ENCODE assay signal across 13 cellular contexts in the genomic region with DNA sequence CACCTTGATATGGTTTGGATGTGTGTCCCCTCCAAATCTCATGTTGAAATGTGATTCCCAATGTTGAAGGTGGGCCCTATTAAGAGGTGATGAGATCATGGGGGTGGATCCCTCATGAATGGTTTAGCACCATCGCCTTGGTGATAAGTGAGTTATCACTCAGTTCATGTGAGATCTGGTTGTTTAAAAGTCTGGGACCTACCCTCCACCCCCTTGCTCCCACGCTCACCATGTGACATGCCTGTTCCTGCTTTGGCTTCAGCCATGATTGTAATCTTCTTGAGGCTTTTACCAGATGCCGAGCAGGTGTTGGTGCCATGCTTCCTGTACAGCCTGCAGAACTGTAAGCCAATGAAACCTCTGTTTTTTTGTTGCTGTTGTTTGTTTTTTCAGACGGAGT.
"Had no signal": no experiment of that assay in that cellular context is flagged by ENCODE, and none has a peak within 500 bp of the region (broad histone marks: within the 10 kb centered on the region; RNA-seq: fewer than 3 reads in every experiment).

No MANE protein-coding gene starts in this region.

- H3K27me3 ChIP-seq: neural progenitor cell, right lobe of liver had no signal

- H3K4me3 ChIP-seq: neural progenitor cell, right lobe of liver had no signal

- H3K36me3 ChIP-seq: neural progenitor cell, right lobe of liver had no signal

- H3K9me3 ChIP-seq: right lobe of liver had no signal

- ATAC-seq: left lobe of liver; right lobe of liver; stimulated activated naive B cell treated with anti-CD40 and anti-IgM and Interleukin-4, amounts not matched to agents 10 μg/mL and 1 μg/mL and 100 μg/mL, for 72 hours had no signal

- DNase-seq: cerebellar nuclear complex; cortex of kidney; hypothalamus; kidney; right lobe of liver; small intestine; stimulated activated CD4-positive, alpha-beta T cell treated with anti-CD3 and anti-CD28 coated beads, Interleukin-15, amount 100 ng/mL, for 24 hours; stimulated activated CD4-positive, alpha-beta T cell treated with anti-CD3 and anti-CD28 coated beads, Interleukin-2, amount 100 ng/mL, for 48 hours; stimulated activated naive B cell treated with anti-CD40 and anti-IgM and Interleukin-4, amounts not matched to agents 10 μg/mL and 1 μg/mL and 100 μg/mL, for 72 hours; trophoblast cell had no signal

- H3K27ac ChIP-seq: neural progenitor cell, parathyroid adenoma, right lobe of liver had no signal

- H3K4me1 ChIP-seq: neural progenitor cell, parathyroid adenoma had no signal
